Comparison of ENCODE assay signal across 8 cellular contexts in the genomic region with DNA sequence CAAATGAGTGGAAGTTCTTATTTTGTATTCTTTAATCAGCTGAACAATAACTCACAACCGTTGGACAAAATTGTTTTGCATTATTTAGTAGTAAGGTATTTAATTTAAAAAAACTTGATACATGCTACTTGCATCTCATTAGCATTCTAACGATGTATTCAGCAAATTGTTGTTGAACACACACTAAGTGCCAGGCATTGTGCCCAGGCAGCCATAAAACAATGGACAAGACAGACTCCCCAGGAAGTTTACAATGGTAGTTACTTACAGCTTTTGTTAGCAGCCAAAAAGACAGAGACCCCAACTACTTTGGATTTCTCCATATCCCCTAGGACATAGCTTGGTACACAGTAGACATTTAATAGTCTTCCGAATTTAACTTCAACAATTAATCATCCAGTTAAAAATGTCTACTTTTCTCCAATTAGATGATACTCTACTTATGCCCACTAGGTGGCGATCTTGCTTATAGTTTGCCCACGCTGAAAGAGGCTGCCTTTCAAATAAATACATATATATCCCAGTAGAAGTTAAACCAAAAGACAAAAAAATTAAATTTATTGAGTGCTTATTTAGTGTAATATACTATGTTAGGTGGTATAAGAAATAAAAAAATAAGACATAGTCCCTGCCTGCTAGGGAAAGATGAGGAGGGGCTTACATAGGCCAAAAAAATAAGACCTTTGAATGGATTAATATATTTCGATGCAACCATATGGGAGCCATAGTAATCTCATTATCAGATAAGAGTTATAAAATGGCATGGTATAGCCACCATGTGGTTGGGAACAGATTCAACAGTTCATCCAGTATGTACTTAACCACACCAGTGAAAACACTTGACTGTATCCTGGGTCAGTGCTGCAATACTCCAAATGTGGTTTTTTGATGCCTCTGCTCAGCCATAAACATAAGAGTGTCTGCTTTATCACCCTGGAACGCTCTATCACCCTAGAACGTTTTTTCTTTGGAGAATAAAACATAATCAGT. TPM values are rescaled to one million over a fixed set of nuclear protein-coding genes. Genes with fewer than 3 reads are reported as not detected.
DNase-seq lines count a peak whose midpoint lies in the region; ATAC-seq, FAIRE-seq and TF ChIP-seq lines count a peak whose summit lies in the region.

No MANE protein-coding gene starts in this region.

- DNase-seq in BJ (ENCODE audit: low read depth): no peak
- DNase-seq in GM12891 (ENCODE audit: insufficient read length, low spot score): no peak
- DNase-seq in NCI-H2171 (lab: John Stamatoyannopoulos, UW): peak; percentile 79
- DNase-seq in activated CD8-positive, alpha-beta T cell treated with anti-CD3 and anti-CD28 coated beads for 36 hours: peak; percentile 46
- peak in 41 of 42 donors; percentile 15 to 90 (median 74) for DNase-seq in head of caudate nucleus
- DNase-seq in spleen: no peak
- no peak for DNase-seq in middle frontal gyrus (ENCODE audit: extremely low spot score, low spot score)

- H3K4me1 ChIP-seq in spleen: peaks cover 9 to 51% (median 34%) of the 10 kb centered on the region in 6 donors

- TF ChIP-seq POLR2A in GM12891 (IDR thresholded peaks at IDR 0.05; ENCODE audit: low read depth, low read length): no peak
- no peak for TF ChIP-seq POLR2A in spleen (IDR thresholded peaks at IDR 0.05)

- ATAC-seq in activated CD8-positive, alpha-beta T cell treated with anti-CD3 and anti-CD28 coated beads for 36 hours: peak; percentile 34
- no peak for ATAC-seq in HG03457 (IDR thresholded peaks at IDR 0.05; ENCODE audit: unreplicated experiment)

- CTCF ChIA-PET in BJ (lab: Yijun Ruan, JAX): interaction anchor here (0.7 to 2.8 kb wide), 16 partner anchors 10 to 651 kb away, joined by 3 to 17 read pairs (median 4); a partner anchor contains a TSS
- CTCF ChIA-PET in activated CD8-positive, alpha-beta T cell treated with anti-CD3 and anti-CD28 coated beads for 36 hours (lab: Charles Lee): interaction anchor here (0.6 to 3.2 kb wide), 19 partner anchors 9 to 650 kb away, joined by 3 to 25 read pairs (median 3); no protein-coding TSS in a partner anchor

- intact Hi-C loops in activated CD8-positive, alpha-beta T cell treated with anti-CD3 and anti-CD28 coated beads for 36 hours (cut with micrococcal nuclease): loop anchor here (2.0 to 5.0 kb wide), 2 partner anchors 205 to 651 kb away; no protein-coding TSS in a partner anchor
- intact Hi-C loops in head of caudate nucleus (cut with DNase I) (loop anchor here (5.0 to 10.0 kb wide), 4 partner anchors 206 to 859 kb away; no protein-coding TSS in a partner anchor), spleen (cut with DNase I; ENCODE audit: low total_unique reads) (loop anchor here (10.0 kb wide), 2 partner anchors 209 to 509 kb away; no protein-coding TSS in a partner anchor)

- TF ChIP-seq CTCF in BJ (IDR thresholded peaks at IDR 0.05; ENCODE audit: insufficient read depth, low read depth, low read length) (peak; percentile 62), spleen (IDR thresholded peaks at IDR 0.05 in 8 of 11, conservative IDR thresholded peaks at IDR 0.05 in 3 of 11) (peak; percentile 36 to 83 (median 77))
- peak; percentile 87 for TF ChIP-seq CTCF in activated CD8-positive, alpha-beta T cell treated with anti-CD3 and anti-CD28 coated beads for 36 hours (IDR thresholded peaks at IDR 0.05)

- H3K9me3 Mint-ChIP-seq in activated CD8-positive, alpha-beta T cell treated with anti-CD3 and anti-CD28 coated beads for 36 hours: no peaks in the 10 kb centered on the region

- POLR2A ChIA-PET in BJ (lab: Charles Lee): no interaction called here
- POLR2A ChIA-PET in activated CD8-positive, alpha-beta T cell treated with anti-CD3 and anti-CD28 coated beads for 36 hours (lab: Charles Lee): no interaction called here

- no peak overlapping the region for H3K4me3 Mint-ChIP-seq in activated CD8-positive, alpha-beta T cell treated with anti-CD3 and anti-CD28 coated beads for 36 hours

- H3K4me3 ChIP-seq in BJ (ENCODE audit: low read depth, low read length): no peak overlapping the region
- no peak overlapping the region for H3K4me3 ChIP-seq in spleen

- no peaks in the 10 kb centered on the region for H3K9me3 ChIP-seq in spleen

- H3K27ac Mint-ChIP-seq in activated CD8-positive, alpha-beta T cell treated with anti-CD3 and anti-CD28 coated beads for 36 hours: no peak overlapping the region

- FAIRE-seq in GM12891 (lab: Jason Lieb, UNC): peak; percentile 60

- 27 to 30% (median 28%) methylated on average over 8 of the region's 8 CpGs for WGBS in spleen, 5 donors

- peaks cover 8% of the 10 kb centered on the region for H3K4me1 Mint-ChIP-seq in activated CD8-positive, alpha-beta T cell treated with anti-CD3 and anti-CD28 coated beads for 36 hours (ENCODE audit: low read depth)

- H3K27ac ChIP-seq in spleen: no peak overlapping the region

- H3K36me3 ChIP-seq in BJ (ENCODE audit: control insufficient read depth, insufficient read depth, low read length): no peaks in the 10 kb centered on the region
- H3K36me3 ChIP-seq in spleen: no peaks in the 10 kb centered on the region

- peaks cover 44% of the 10 kb centered on the region for H3K27me3 Mint-ChIP-seq in activated CD8-positive, alpha-beta T cell treated with anti-CD3 and anti-CD28 coated beads for 36 hours

- H3K27me3 ChIP-seq in BJ (ENCODE audit: control insufficient read depth, insufficient read depth, low read length) (no peaks in the 10 kb centered on the region), spleen (replicated peaks in 1 of 7) (peaks cover 0 to 88% (median 36%) of the 10 kb centered on the region in 7 donors)

- H3K36me3 Mint-ChIP-seq in activated CD8-positive, alpha-beta T cell treated with anti-CD3 and anti-CD28 coated beads for 36 hours (ENCODE audit: low read depth): no peaks in the 10 kb centered on the region

TF ChIP-seq in GM12891, 5 proteins besides CTCF, POLR2A, EP300 and RAD21:
- no peak for TF ChIP-seq TAF1 (IDR thresholded peaks at IDR 0.05; ENCODE audit: low read depth, low read length)
- no peak for TF ChIP-seq SPI1 (IDR thresholded peaks at IDR 0.05; ENCODE audit: low read depth, low read length)
- no peak for TF ChIP-seq POU2F2 (IDR thresholded peaks at IDR 0.05; ENCODE audit: low read depth, low read length)
- no peak for TF ChIP-seq PAX5 (IDR thresholded peaks at IDR 0.05; ENCODE audit: insufficient read depth, low read length, severe bottlenecking)
- no peak for TF ChIP-seq POLR2AphosphoS5 (IDR thresholded peaks at IDR 0.05; ENCODE audit: low read depth, low read length)

RNA-seq across cellular contexts. Expression of a gene that starts 2.1 kb away (rescaled TPM):
- polyA plus RNA-seq in BJ (2011; rRNA removed) (4.8 and 6.1 TPM in 2 replicates), spleen (1 to 10 TPM; 3.0 to 3.3 (median 3.2) TPM)
- polyA minus RNA-seq in BJ (2011; rRNA and poly(A)+ RNA removed): 2.6 and 4.2 TPM in 2 replicates
- 2.4 TPM for polyA plus RNA-seq in GM12891 (2012; ENCODE audit: low read depth, missing spikeins)
- 1 to 10 TPM; 1.4 to 2.1 TPM for total RNA-seq in activated CD8-positive, alpha-beta T cell treated with anti-CD3 and anti-CD28 coated beads for 36 hours
- 10 to 100 TPM in 4 of 7 donors, 1 to 10 TPM in 3; 7.5 to 40.6 (median 10.4) TPM for total RNA-seq in spleen

RNA-seq across cellular contexts. Expression of a gene that starts 46.4 kb away (rescaled TPM):
- 62.0 and 69.9 TPM in 2 replicates for polyA plus RNA-seq in BJ (2011; rRNA removed)
- polyA minus RNA-seq in BJ (2011; rRNA and poly(A)+ RNA removed): 58.3 and 58.8 TPM in 2 replicates
- polyA plus RNA-seq in GM12891 (2012; ENCODE audit: low read depth, missing spikeins): 21.5 TPM
- total RNA-seq in activated CD8-positive, alpha-beta T cell treated with anti-CD3 and anti-CD28 coated beads for 36 hours: 10 to 100 TPM; 37.4 to 40.1 TPM
- 10 to 100 TPM; 43.3 to 65.7 (median 53.8) TPM for total RNA-seq in spleen
- polyA plus RNA-seq in spleen: 1 to 10 TPM; 5.3 to 9.0 (median 5.5) TPM

Comparison
In these comparisons a context has a peak if more than half of its experiments do, and no peak if none do; other contexts are left out.
1. DNase-seq: peak in NCI-H2171 (single experiment), activated CD8-positive, alpha-beta T cell treated with anti-CD3 and anti-CD28 coated beads for 36 hours (single experiment) and head of caudate nucleus (41 of 42); none in BJ (single experiment), GM12891 (single experiment), spleen (single experiment) and middle frontal gyrus (single experiment).
2. Peak in every context shown above with its lines, with median percentiles within 50 percentile points of each other: CTCF ChIP-seq.